7 cellular contexts compared by ENCODE assay signal in genomic region chr9:85077146-85077545, GRCh38.
DNase-seq lines count a peak whose midpoint lies in the region; ATAC-seq and TF ChIP-seq lines count a peak whose summit lies in the region.
"Not testable (repeated sequence)": the region's sequence is repeated elsewhere in the genome, so short reads cannot be mapped to it uniquely, and the experiment has no call there.

No MANE protein-coding gene starts in this region.

- H2AFZ ChIP-seq in GM23338: peak overlapping the region; percentile 92
- H2AFZ ChIP-seq in hepatocyte; trophoblast cell (ENCODE audit: insufficient read depth, low read length, poor library complexity): not testable (repeated sequence)

- not testable (repeated sequence) for H3K27ac Mint-ChIP-seq in GM23338, WTC11, mesothelial cell of epicardium

- not testable (repeated sequence) for H3K14ac ChIP-seq in trophoblast cell (ENCODE audit: low read length)

- H3K36me3 Mint-ChIP-seq in GM23338 (ENCODE audit: low read depth); WTC11; mesothelial cell of epicardium: not testable (repeated sequence)

- H3K9me3 Mint-ChIP-seq in GM23338, WTC11, mesothelial cell of epicardium: not testable (repeated sequence)

- H3K27ac ChIP-seq in GM23338 (ENCODE audit: low read depth); HUES6 (ENCODE audit: low read depth, low read length); hepatocyte; trophoblast cell (ENCODE audit: low read depth, low read length): not testable (repeated sequence)

- H3K4ac ChIP-seq in trophoblast cell (ENCODE audit: low read depth, low read length): not testable (repeated sequence)

- H3K9me3 ChIP-seq in HUES6 (ENCODE audit: control insufficient read depth, insufficient read depth, low read depth, low read length); hepatocyte (ENCODE audit: low read depth); iPS-15b (ENCODE audit: control insufficient read depth, insufficient read depth, low read length); trophoblast cell (ENCODE audit: insufficient read depth, low read depth, low read length): not testable (repeated sequence)

- H3K9ac ChIP-seq in HUES6 (ENCODE audit: low read length): peak overlapping the region; percentile 50
- not testable (repeated sequence) for H3K9ac ChIP-seq in iPS-15b (ENCODE audit: low read depth, low read length); trophoblast cell (ENCODE audit: low read length)

- not testable (repeated sequence) for H4K20me1 ChIP-seq in GM23338 (replicated peaks; ENCODE audit: insufficient read depth); hepatocyte (ENCODE audit: insufficient read depth, poor library complexity, severe bottlenecking)

- not testable (repeated sequence) for H3F3A ChIP-seq in GM23338 (replicated peaks; ENCODE audit: low read depth)

- not testable (repeated sequence) for ATAC-seq in GM23338, WTC11

- CTCF ChIA-PET in WTC11 (lab: Charles Lee): interaction anchor here (1.4 kb wide), 1 partner anchor 181 kb away, joined by 5 read pairs; no protein-coding TSS in a partner anchor

- not testable (repeated sequence) for H3K9me2 ChIP-seq in GM23338 (ENCODE audit: insufficient read depth); hepatocyte (replicated peaks; ENCODE audit: insufficient read depth)

- not testable (repeated sequence) for H3K79me1 ChIP-seq in trophoblast cell (ENCODE audit: low read length)

- H3K4me2 ChIP-seq in GM23338: peak overlapping the region; percentile 60
- peak overlapping the region; percentile 64 for H3K4me2 ChIP-seq in hepatocyte
- H3K4me2 ChIP-seq in trophoblast cell (ENCODE audit: low read length): peak overlapping the region; percentile 38

- H4K91ac ChIP-seq in trophoblast cell (ENCODE audit: low read depth, low read length): not testable (repeated sequence)

- H3K23ac ChIP-seq in trophoblast cell (ENCODE audit: low read length): not testable (repeated sequence)

- not testable (repeated sequence) for H4K12ac ChIP-seq in trophoblast cell (ENCODE audit: low read depth, low read length)

- H3K27me3 ChIP-seq in GM23338 (ENCODE audit: insufficient read depth) (peaks cover 12% of the 10 kb centered on the region), HUES6 (ENCODE audit: control insufficient read depth, insufficient read depth, low read length) (peaks cover 27% of the 10 kb centered on the region), iPS-15b (ENCODE audit: control insufficient read depth, insufficient read depth, low read length) (peaks cover 14% of the 10 kb centered on the region)
- H3K27me3 ChIP-seq in hepatocyte; trophoblast cell (ENCODE audit: insufficient read depth, low read length): not testable (repeated sequence)

- not testable (repeated sequence) for H3K36me3 ChIP-seq in GM23338 (ENCODE audit: insufficient read depth); HUES6 (ENCODE audit: control insufficient read depth, insufficient read depth, low read length); hepatocyte (replicated peaks; ENCODE audit: insufficient read depth, low read depth); iPS-15b (ENCODE audit: control insufficient read depth, insufficient read depth, low read length); trophoblast cell (ENCODE audit: control insufficient read depth in 1 of 2, insufficient read depth in 2 of 2, low read length in 2 of 2)

- 25% methylated on average over 13 of the region's 23 CpGs for WGBS in hepatocyte (ENCODE audit: low lambda C conversion rate, missing lambda C conversion rate)
- no CpG with 5 or more reads among the region's 23 CpGs for WGBS in trophoblast cell (ENCODE audit: extremely low coverage, insufficient coverage, insufficient read length)

- H2BK12ac ChIP-seq in trophoblast cell (ENCODE audit: low read length): not testable (repeated sequence)

- H3K27me3 Mint-ChIP-seq in GM23338 (ENCODE audit: insufficient read depth, low read depth, poor library complexity); mesothelial cell of epicardium (ENCODE audit: low read depth): not testable (repeated sequence)
- H3K27me3 Mint-ChIP-seq in WTC11 (ENCODE audit: low read depth): peaks cover 26% of the 10 kb centered on the region

- H4K8ac ChIP-seq in trophoblast cell (ENCODE audit: low read depth, low read length): not testable (repeated sequence)

- not testable (repeated sequence) for DNase-seq in GM23338 (ENCODE audit: low spot score); hepatocyte (ENCODE audit: low spot score); mesothelial cell of epicardium (ENCODE audit: low spot score in 2 of 2, unreplicated experiment in 2 of 2); trophoblast cell
- DNase-seq in WTC11 (ENCODE audit: low spot score): peak; percentile 29

- H3K4me1 Mint-ChIP-seq in GM23338, mesothelial cell of epicardium: not testable (repeated sequence)
- H3K4me1 Mint-ChIP-seq in WTC11: peaks cover 22% of the 10 kb centered on the region

- H3K4me3 ChIP-seq in GM23338 (peak overlapping the region; percentile 54), HUES6 (ENCODE audit: low read depth, low read length) (peak overlapping the region; percentile 69), iPS-15b (ENCODE audit: low read depth, low read length) (peak overlapping the region; percentile 49)
- not testable (repeated sequence) for H3K4me3 ChIP-seq in hepatocyte; trophoblast cell (ENCODE audit: low read depth, low read length)

- H3K4me3 Mint-ChIP-seq in GM23338 (peak overlapping the region; percentile 47; the same call in 2 of the 3 replicates), WTC11 (peak overlapping the region; percentile 76), mesothelial cell of epicardium (peak overlapping the region; percentile 51)

- POLR2A ChIA-PET in WTC11 (lab: Charles Lee): not testable (repeated sequence)

- H2AK5ac ChIP-seq in trophoblast cell (ENCODE audit: low read length): not testable (repeated sequence)

- not testable (repeated sequence) for TF ChIP-seq CTCF in GM23338 (conservative IDR thresholded peaks at IDR 0.05; ENCODE audit: low read depth in 2 of 2); WTC11 (IDR thresholded peaks at IDR 0.05); hepatocyte (IDR thresholded peaks at IDR 0.05; ENCODE audit: poor library complexity); mesothelial cell of epicardium (IDR thresholded peaks at IDR 0.05; ENCODE audit: unreplicated experiment)

- H2BK5ac ChIP-seq in trophoblast cell (ENCODE audit: low read depth, low read length, poor library complexity): not testable (repeated sequence)

- not testable (repeated sequence) for H3K18ac ChIP-seq in trophoblast cell (ENCODE audit: low read length)

- H3K79me2 ChIP-seq in GM23338 (replicated peaks; ENCODE audit: insufficient read depth); hepatocyte; trophoblast cell (ENCODE audit: control insufficient read depth, insufficient read depth, low read length, poor library complexity): not testable (repeated sequence)

- H3K4me1 ChIP-seq in GM23338 (ENCODE audit: insufficient read depth); HUES6 (ENCODE audit: control insufficient read depth, insufficient read depth, low read length); hepatocyte (ENCODE audit: insufficient read depth); iPS-15b (ENCODE audit: control insufficient read depth, insufficient read depth, low read length); trophoblast cell (ENCODE audit: control insufficient read depth in 1 of 2, insufficient read depth in 2 of 2, low read length in 2 of 2): not testable (repeated sequence)

- not testable (repeated sequence) for H2BK120ac ChIP-seq in trophoblast cell (ENCODE audit: insufficient read depth, low read length, poor library complexity)
